Comparison of ENCODE assay signal across 17 cellular contexts in the genomic region with DNA sequence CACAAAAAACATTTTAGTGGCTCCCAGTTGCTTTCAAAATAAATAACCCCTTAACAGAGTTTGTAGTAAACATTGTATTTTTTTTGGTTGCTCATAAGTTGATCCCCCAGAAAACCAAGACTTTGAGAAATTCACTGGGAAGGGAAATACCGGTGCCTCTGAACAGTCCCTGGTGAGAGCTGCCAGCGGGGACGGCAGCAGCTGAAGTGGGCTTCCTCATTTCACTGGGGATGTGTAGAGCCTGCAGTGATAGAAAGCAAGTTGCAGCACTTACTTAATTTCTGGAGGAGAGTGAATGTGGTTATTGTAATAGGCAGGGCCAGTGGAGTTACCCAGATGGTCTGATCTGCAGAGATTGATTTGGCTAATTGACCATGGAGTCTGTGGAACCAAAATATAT. TPM values are rescaled to one million over a fixed set of nuclear protein-coding genes. Genes with fewer than 3 reads are reported as not detected.
"Had no signal": no experiment of that assay in that cellular context is flagged by ENCODE, and none has a peak within 500 bp of the region (broad histone marks: within the 10 kb centered on the region; RNA-seq: fewer than 3 reads in every experiment).

No MANE protein-coding gene starts in this region.

- H3K27ac Mint-ChIP-seq: activated naive CD8-positive, alpha-beta T cell treated with anti-CD3 and anti-CD28 coated beads, Interleukin-2, amount 50 U/mL, for 24 hours; activated T-helper 17 cell treated with anti-CD3 and anti-CD28 coated beads, Interleukin-2, amount 50 U/mL, for 72 hours; nephron progenitor cell; stimulated activated naive CD8-positive, alpha-beta T cell treated with anti-CD3 and anti-CD28 coated beads, Interleukin-15, amount 100 ng/mL, for 72 hours; type B pancreatic cell had no signal

- H3K27me3 ChIP-seq: ascending aorta, spleen had no signal

- DNase-seq: activated CD4-positive, alpha-beta T cell treated with anti-CD3 and anti-CD28 coated beads, Interleukin-2, amount 50 U/mL, for 48 hours; activated naive CD4-positive, alpha-beta T cell treated with Interleukin-2 at 50 U/mL for 16 hours; activated naive CD8-positive, alpha-beta T cell treated with anti-CD3 and anti-CD28 coated beads, Interleukin-2, amount 50 U/mL, for 24 hours; foreskin melanocyte; head of caudate nucleus; nephron progenitor cell; spleen; stimulated activated naive CD8-positive, alpha-beta T cell treated with anti-CD3 and anti-CD28 coated beads, Interleukin-15, amount 100 ng/mL, for 72 hours had no signal

- H3K4me1 Mint-ChIP-seq: activated naive CD8-positive, alpha-beta T cell treated with anti-CD3 and anti-CD28 coated beads, Interleukin-2, amount 50 U/mL, for 24 hours; activated T-helper 17 cell treated with anti-CD3 and anti-CD28 coated beads, Interleukin-2, amount 50 U/mL, for 72 hours; stimulated activated naive CD8-positive, alpha-beta T cell treated with anti-CD3 and anti-CD28 coated beads, Interleukin-15, amount 100 ng/mL, for 72 hours had no signal

- H3K27ac ChIP-seq: ascending aorta, epithelial cell of prostate, spleen, VCaP had no signal

- H3K4me3 ChIP-seq: ascending aorta, spleen had no signal

- H3K4me3 Mint-ChIP-seq: activated naive CD8-positive, alpha-beta T cell treated with anti-CD3 and anti-CD28 coated beads, Interleukin-2, amount 50 U/mL, for 24 hours; activated T-helper 17 cell treated with anti-CD3 and anti-CD28 coated beads, Interleukin-2, amount 50 U/mL, for 72 hours; nephron progenitor cell; stimulated activated naive CD8-positive, alpha-beta T cell treated with anti-CD3 and anti-CD28 coated beads, Interleukin-15, amount 100 ng/mL, for 72 hours; type B pancreatic cell had no signal

- H3K27me3 Mint-ChIP-seq: activated T-helper 17 cell treated with anti-CD3 and anti-CD28 coated beads, Interleukin-2, amount 50 U/mL, for 72 hours; stimulated activated naive CD8-positive, alpha-beta T cell treated with anti-CD3 and anti-CD28 coated beads, Interleukin-15, amount 100 ng/mL, for 72 hours; type B pancreatic cell had no signal

- H3K9me3 Mint-ChIP-seq: activated naive CD8-positive, alpha-beta T cell treated with anti-CD3 and anti-CD28 coated beads, Interleukin-2, amount 50 U/mL, for 24 hours; activated T-helper 17 cell treated with anti-CD3 and anti-CD28 coated beads, Interleukin-2, amount 50 U/mL, for 72 hours; stimulated activated naive CD8-positive, alpha-beta T cell treated with anti-CD3 and anti-CD28 coated beads, Interleukin-15, amount 100 ng/mL, for 72 hours; type B pancreatic cell had no signal

- H3K36me3 ChIP-seq: ascending aorta, spleen had no signal

- H3K9me3 ChIP-seq: ascending aorta, spleen had no signal

- H3K36me3 Mint-ChIP-seq: type B pancreatic cell had no signal

- FAIRE-seq: bronchial epithelial cell had no signal

- ATAC-seq: activated naive CD8-positive, alpha-beta T cell treated with anti-CD3 and anti-CD28 coated beads, Interleukin-2, amount 50 U/mL, for 24 hours; activated T-helper 17 cell treated with anti-CD3 and anti-CD28 coated beads, Interleukin-2, amount 50 U/mL, for 72 hours; sciatic nerve; stimulated activated naive CD8-positive, alpha-beta T cell treated with anti-CD3 and anti-CD28 coated beads, Interleukin-15, amount 100 ng/mL, for 72 hours had no signal

RNA-seq across cellular contexts. Expression of a gene that starts 18.6 kb away (rescaled TPM):
- total RNA-seq: activated T-helper 17 cell treated with anti-CD3 and anti-CD28 coated beads, Interleukin-2, amount 50 U/mL, for 72 hours; ascending aorta; bronchial epithelial cell; osteoblast; pulmonary artery endothelial cell had no signal
